1 cellular context compared by ENCODE assay signal in genomic region chr4:1294424-1294823, GRCh38.
TF ChIP-seq lines count a peak whose summit lies in the region.

No MANE protein-coding gene starts in this region.

TF ChIP-seq in GM12878, 131 proteins besides CTCF, POLR2A, EP300 and RAD21:
- TF ChIP-seq ZBTB4 (CRISPR knock-in tag; IDR thresholded peaks at IDR 0.05), result no peak
- no peak for TF ChIP-seq SMAD5 (IDR thresholded peaks at IDR 0.05; ENCODE audit: low read depth)
- no peak for TF ChIP-seq CUX1 (IDR thresholded peaks at IDR 0.05; ENCODE audit: insufficient replicate concordance, low read depth, low read length)
- no peak for TF ChIP-seq BCLAF1 (IDR thresholded peaks at IDR 0.05)
- TF ChIP-seq USF2 (IDR thresholded peaks at IDR 0.05; ENCODE audit: borderline replicate concordance, low read depth, low read length), result no peak
- no peak for TF ChIP-seq MYB (IDR thresholded peaks at IDR 0.05; ENCODE audit: borderline replicate concordance, low read depth, low read length)
- no peak for TF ChIP-seq ESRRA (IDR thresholded peaks at IDR 0.05; ENCODE audit: low read length)
